Comparison of ENCODE assay signal across 8 cellular contexts in the genomic region with DNA sequence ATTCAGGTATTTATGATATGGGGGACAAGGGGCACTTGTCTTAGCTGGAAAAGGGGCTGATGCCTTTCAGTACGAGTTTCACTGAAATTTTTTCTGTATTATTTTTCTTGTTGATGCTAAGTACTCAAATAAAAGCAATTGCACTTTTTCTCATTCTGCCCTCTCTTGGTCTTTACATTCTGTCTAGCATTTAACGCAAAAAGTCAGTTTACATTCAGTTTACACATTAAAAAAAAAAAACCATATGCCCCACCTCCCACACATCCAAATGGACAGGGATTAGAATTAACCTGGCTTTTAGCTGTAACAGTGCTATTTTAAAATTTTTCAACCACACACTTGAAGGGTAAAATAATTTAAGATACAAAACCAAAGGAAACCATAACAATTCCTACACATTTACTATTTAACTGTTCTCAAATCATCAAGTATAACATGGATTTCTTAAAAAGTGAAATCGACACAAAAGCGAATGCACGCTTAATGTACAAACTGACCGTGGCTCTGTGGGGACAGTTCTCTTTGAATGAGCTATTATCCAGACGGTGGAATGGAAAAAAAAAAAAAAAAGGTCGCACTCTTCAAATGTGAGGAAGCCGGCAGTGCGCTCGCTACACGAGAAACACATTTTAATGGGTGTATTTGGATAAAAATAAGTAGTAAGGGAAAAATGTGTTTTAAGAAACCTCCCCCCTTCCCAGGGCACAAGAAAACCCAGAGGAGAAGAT. TPM values are rescaled to one million over a fixed set of nuclear protein-coding genes. Genes with fewer than 3 reads are reported as not detected.
DNase-seq lines count a peak whose midpoint lies in the region; ATAC-seq, FAIRE-seq and TF ChIP-seq lines count a peak whose summit lies in the region.

No MANE protein-coding gene starts in this region.

- H3K9me1 ChIP-seq in endothelial cell of umbilical vein (replicated peaks; ENCODE audit: control insufficient read depth, extremely low read depth, insufficient read depth, low read length): no peaks in the 10 kb centered on the region

- no peaks in the 10 kb centered on the region for H3K9me3 ChIP-seq in Peyer's patch
- no peaks in the 10 kb centered on the region for H3K9me3 ChIP-seq in endothelial cell of umbilical vein (replicated peaks; ENCODE audit: control insufficient read depth, insufficient read depth, low read length)
- H3K9me3 ChIP-seq in osteoblast (ENCODE audit: low read depth, low read length): no peaks in the 10 kb centered on the region

- H2AFZ ChIP-seq in endothelial cell of umbilical vein (ENCODE audit: low read depth, low read length) (no peak overlapping the region), osteoblast (ENCODE audit: low read length) (no peak overlapping the region)

- TF ChIP-seq POLR2A in Peyer's patch (IDR thresholded peaks at IDR 0.05) (no peak), endothelial cell of umbilical vein (IDR thresholded peaks at IDR 0.05; ENCODE audit: low read depth, low read length) (no peak)

- no peak for ATAC-seq in sciatic nerve

- H3K4me3 ChIP-seq in Peyer's patch (peak overlapping the region; percentile 0 to 93 (median 84)), endothelial cell of umbilical vein (replicated peaks in 1 of 3; ENCODE audit: insufficient read depth in 1 of 3, low read depth in 1 of 3, low read length in 3 of 3) (peak overlapping the region; percentile 89), osteoblast (ENCODE audit: insufficient read depth, low read length) (peak overlapping the region; percentile 82)

- H3K4me2 ChIP-seq in endothelial cell of umbilical vein (ENCODE audit: insufficient read depth, low read length) (peak overlapping the region; percentile 78), osteoblast (ENCODE audit: insufficient read depth, low read length) (peak overlapping the region; percentile 81)

- peak; percentile 63 for FAIRE-seq in endothelial cell of umbilical vein (lab: Jason Lieb, UNC)

- CTCF ChIA-PET in endothelial cell of umbilical vein (lab: Charles Lee): interaction anchor here (0.6 to 2.6 kb wide), 9 partner anchors 19 to 161 kb away, joined by 3 to 10 read pairs (median 3); no protein-coding TSS in a partner anchor

- peak overlapping the region; percentile 81 for H3K9ac ChIP-seq in endothelial cell of umbilical vein (replicated peaks; ENCODE audit: extremely low read depth, insufficient read depth, low read length)

- intact Hi-C loops in endothelial cell of umbilical vein (cut with micrococcal nuclease) (loop anchor here (2.0 to 5.0 kb wide), 3 partner anchors 104 to 156 kb away; no protein-coding TSS in a partner anchor), sciatic nerve (cut with DNase I) (no loop called here)

- H3K79me2 ChIP-seq in endothelial cell of umbilical vein (ENCODE audit: control insufficient read depth, insufficient read depth, low read length) (peaks cover 28% of the 10 kb centered on the region), osteoblast (ENCODE audit: insufficient read depth, low read length) (peaks cover 61% of the 10 kb centered on the region)

- no peaks in the 10 kb centered on the region for H3K4me1 ChIP-seq in Peyer's patch
- H3K4me1 ChIP-seq in endothelial cell of umbilical vein (ENCODE audit: control insufficient read depth, extremely low read depth, insufficient read depth, low read length): peaks cover 9% of the 10 kb centered on the region
- peaks cover 11% of the 10 kb centered on the region for H3K4me1 ChIP-seq in osteoblast (ENCODE audit: insufficient read depth, low read length)

- BruUV-seq in endothelial cell of umbilical vein (replicated peaks; lab: Mats Ljungman, UMichigan): TSS peak; percentile 20

- H3K36me3 ChIP-seq in Peyer's patch (no peaks in the 10 kb centered on the region), endothelial cell of umbilical vein (ENCODE audit: control insufficient read depth in 2 of 2, extremely low read depth in 1 of 2, insufficient read depth in 2 of 2, low read length in 2 of 2) (no peaks in the 10 kb centered on the region), osteoblast (ENCODE audit: insufficient read depth, low read length) (no peaks in the 10 kb centered on the region)

- TF ChIP-seq CTCF in Peyer's patch (IDR thresholded peaks at IDR 0.05): no peak
- TF ChIP-seq CTCF in endothelial cell of umbilical vein (IDR thresholded peaks at IDR 0.05; ENCODE audit: extremely low read depth in 1 of 2, insufficient read depth in 1 of 2, low read depth in 1 of 2, low read length in 2 of 2): no peak
- TF ChIP-seq CTCF in osteoblast (IDR thresholded peaks at IDR 0.05; ENCODE audit: extremely low read depth, low read depth, low read length): no peak

- no peaks in the 10 kb centered on the region for H3K27me3 ChIP-seq in Peyer's patch
- H3K27me3 ChIP-seq in endothelial cell of umbilical vein (ENCODE audit: control insufficient read depth in 2 of 2, insufficient read depth in 2 of 2, low read length in 2 of 2): no peaks in the 10 kb centered on the region
- peaks cover 7% of the 10 kb centered on the region for H3K27me3 ChIP-seq in osteoblast (ENCODE audit: insufficient read depth, low read length)

- dilution Hi-C loops in endothelial cell of umbilical vein (cut with MboI; ENCODE audit: extremely low pct_ligation_motif_present, low sequenced_read_pairs): no loop called here

- DNase-seq in NCI-H1417 (lab: John Stamatoyannopoulos, UW) (peak in 2 of 3 experiments; percentile 37 to 51), NCI-H1417 treated with DMSO at 0.1 percent for 48 hours (lab: John Stamatoyannopoulos, UW) (no peak), Peyer's patch (no peak), endothelial cell of umbilical vein (ENCODE audit: low read depth, low spot score) (peak; percentile 40), osteoblast (ENCODE audit: insufficient read length, low spot score, missing footprints) (peak; percentile 56), sciatic nerve (ENCODE audit: low spot score) (no peak), NCI-H510A (lab: John Stamatoyannopoulos, UW) (no peak)
- DNase-seq in activated CD8-positive, alpha-beta memory T cell treated with anti-CD3 and anti-CD28 coated beads for 24 hours: no peak

- POLR2A ChIA-PET in endothelial cell of umbilical vein (lab: Charles Lee): no interaction called here

- no peaks in the 10 kb centered on the region for H4K20me1 ChIP-seq in endothelial cell of umbilical vein (replicated peaks; ENCODE audit: control insufficient read depth, extremely low read depth, insufficient read depth, low read length)
- H4K20me1 ChIP-seq in osteoblast (ENCODE audit: insufficient read depth, low read length): peaks cover 19% of the 10 kb centered on the region

- H3K27ac ChIP-seq in Peyer's patch (no peak overlapping the region), endothelial cell of umbilical vein (ENCODE audit: insufficient read depth, low read depth, low read length) (no peak overlapping the region), osteoblast (ENCODE audit: low read depth, low read length) (peak overlapping the region; percentile 70)

TF ChIP-seq in endothelial cell of umbilical vein, 7 proteins besides CTCF, POLR2A, EP300 and RAD21:
- TF ChIP-seq EZH2 (IDR thresholded peaks at IDR 0.05; ENCODE audit: borderline replicate concordance, low read depth, low read length, severe bottlenecking) (no peak), GATA2 (IDR thresholded peaks at IDR 0.05; ENCODE audit: insufficient read depth, insufficient read length, low read depth, low read length) (no peak), JUN (IDR thresholded peaks at IDR 0.05; ENCODE audit: borderline replicate concordance, insufficient read depth, insufficient read length, low read depth) (no peak), MAX (IDR thresholded peaks at IDR 0.05; ENCODE audit: insufficient read depth, insufficient read length) (no peak), FOS (IDR thresholded peaks at IDR 0.05; ENCODE audit: borderline replicate concordance, insufficient read depth, low read length) (no peak), POLR2AphosphoS5 (IDR thresholded peaks at IDR 0.05; ENCODE audit: insufficient read depth, low read depth, low read length) (no peak), MYC (IDR thresholded peaks at IDR 0.05; ENCODE audit: low read depth, low read length) (no peak)

RNA-seq across cellular contexts. Expression of gene AMMECR1, which starts 1.4 kb away (rescaled TPM):
- total RNA-seq in Peyer's patch (1 to 10 TPM; 7.4 to 10.0 (median 8.2) TPM), endothelial cell of umbilical vein (6.8 and 6.9 TPM in 2 replicates), osteoblast (14.5 and 17.1 TPM in 2 replicates), sciatic nerve (2.9 TPM)
- polyA plus RNA-seq in endothelial cell of umbilical vein: 3.0 and 3.6 TPM in 2 replicates
- polyA plus RNA-seq in endothelial cell of umbilical vein (2011; cell fraction: cytosol; rRNA removed): 2.6 and 2.9 TPM in 2 replicates
- polyA plus RNA-seq in endothelial cell of umbilical vein (2011; cell fraction: nucleus; rRNA removed): 5.6 and 6.5 TPM in 2 replicates
- polyA plus RNA-seq in endothelial cell of umbilical vein (2012): 4.5 and 6.1 TPM in 2 replicates
- polyA minus RNA-seq in endothelial cell of umbilical vein: 6.5 and 7.2 TPM in 2 replicates
- 8.3 TPM for polyA minus RNA-seq in endothelial cell of umbilical vein (2011; cell fraction: cytosol; rRNA and poly(A)+ RNA removed)
- 7.5 and 13.9 TPM in 2 replicates for polyA minus RNA-seq in endothelial cell of umbilical vein (2011; cell fraction: nucleus; rRNA and poly(A)+ RNA removed)

RNA-seq across cellular contexts. Expression of gene RTL9, which starts 42.1 kb away (rescaled TPM):
- total RNA-seq in Peyer's patch (not detected), endothelial cell of umbilical vein (not detected in 2 replicates), osteoblast (0.59 and 0.72 TPM in 2 replicates), sciatic nerve (0.09 TPM)
- polyA plus RNA-seq in endothelial cell of umbilical vein: not detected in 2 replicates
- polyA plus RNA-seq in endothelial cell of umbilical vein (2011; cell fraction: cytosol; rRNA removed): not detected in 2 replicates
- not detected in 2 replicates for polyA plus RNA-seq in endothelial cell of umbilical vein (2011; cell fraction: nucleus; rRNA removed)
- not detected in 2 replicates for polyA plus RNA-seq in endothelial cell of umbilical vein (2012)
- polyA minus RNA-seq in endothelial cell of umbilical vein: not detected in 2 replicates
- polyA minus RNA-seq in endothelial cell of umbilical vein (2011; cell fraction: cytosol; rRNA and poly(A)+ RNA removed): not detected
- not detected in 2 replicates for polyA minus RNA-seq in endothelial cell of umbilical vein (2011; cell fraction: nucleus; rRNA and poly(A)+ RNA removed)

Comparison
In these comparisons a context has a peak if more than half of its experiments do, and no peak if none do; other contexts are left out.
1. DNase-seq: peak in NCI-H1417 (2 of 3), endothelial cell of umbilical vein (single experiment) and osteoblast (single experiment); none in NCI-H1417 treated with DMSO at 0.1 percent for 48 hours (single experiment), Peyer's patch (0 of 3), sciatic nerve (single experiment), activated CD8-positive, alpha-beta memory T cell treated with anti-CD3 and anti-CD28 coated beads for 24 hours (single experiment) and NCI-H510A (single experiment).
2. Peak in every context shown above with its lines, with median percentiles within 50 percentile points of each other: H3K4me3 ChIP-seq.